30 cellular contexts compared by ENCODE assay signal in the genomic region with DNA sequence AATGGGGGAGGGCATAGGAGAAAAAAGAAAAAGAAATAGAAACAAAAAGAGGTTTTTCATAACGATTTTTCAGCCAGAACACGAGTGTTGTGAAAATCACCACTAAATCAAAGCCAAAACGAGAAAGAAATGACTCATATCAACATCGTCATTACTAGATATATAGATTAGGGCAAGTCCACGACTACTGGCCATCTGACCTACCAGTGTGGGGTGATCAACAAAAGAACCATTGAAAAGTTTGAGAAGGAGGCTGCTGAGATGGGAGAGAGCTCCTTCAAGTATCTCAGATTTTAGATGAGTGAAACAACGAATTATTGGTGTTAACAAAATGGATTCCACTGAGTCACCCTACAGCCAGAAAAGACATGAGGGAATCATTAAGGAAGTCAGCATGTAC. TPM values are rescaled to one million over a fixed set of nuclear protein-coding genes. Genes with fewer than 3 reads are reported as not detected.
"Had no signal": no experiment of that assay in that cellular context is flagged by ENCODE, and none has a peak within 500 bp of the region (broad histone marks: within the 10 kb centered on the region; RNA-seq: fewer than 3 reads in every experiment).

No MANE protein-coding gene starts in this region.

- H3K9me3 ChIP-seq: esophagus muscularis mucosa, gastrocnemius medialis, heart right ventricle, left lung, lower lobe of right lung, mucosa of descending colon had no signal

- H3K27ac Mint-ChIP-seq: mesothelial cell of epicardium; naive B cell; naive thymus-derived CD8-positive, alpha-beta T cell had no signal

- H3K27ac ChIP-seq: coronary artery, dorsolateral prefrontal cortex, esophagus muscularis mucosa, gastrocnemius medialis, heart right ventricle, left lung, lower lobe of right lung had no signal

- FAIRE-seq: endothelial cell of umbilical vein, islet of Langerhans, keratinocyte had no signal

- H3K4me1 ChIP-seq: esophagus muscularis mucosa, gastrocnemius medialis, left lung, lower lobe of right lung had no signal

- ATAC-seq: gastrocnemius medialis; heart right ventricle; left lung; left ventricle myocardium superior; lower lobe of right lung; mucosa of descending colon; naive thymus-derived CD8-positive, alpha-beta T cell had no signal

- H3K9me3 Mint-ChIP-seq: naive thymus-derived CD8-positive, alpha-beta T cell had no signal

- H3K4me3 ChIP-seq: coronary artery, dorsolateral prefrontal cortex, esophagus muscularis mucosa, gastrocnemius medialis, heart right ventricle, left lung, lower lobe of right lung, mucosa of descending colon had no signal

- H3K27me3 ChIP-seq: esophagus muscularis mucosa, gastrocnemius medialis, heart right ventricle, left lung had no signal

- H3K4me3 Mint-ChIP-seq: mesothelial cell of epicardium; naive B cell; naive thymus-derived CD8-positive, alpha-beta T cell had no signal

- DNase-seq: dermis blood vessel endothelial cell; dorsolateral prefrontal cortex; effector CD4-positive, alpha-beta T cell; effector memory CD4-positive, alpha-beta T cell; foreskin fibroblast; foreskin melanocyte; gastrocnemius medialis; glutamatergic neuron; head of caudate nucleus; heart right ventricle; hippocampal formation; left cardiac atrium; left lung; left ventricle myocardium superior; lower lobe of right lung; mesenchymal stem cell; mucosa of descending colon; naive B cell; naive thymus-derived CD8-positive, alpha-beta T cell had no signal

- H3K36me3 ChIP-seq: esophagus muscularis mucosa, gastrocnemius medialis, heart right ventricle, left lung, lower lobe of right lung had no signal

- H3K36me3 Mint-ChIP-seq: naive B cell; naive thymus-derived CD8-positive, alpha-beta T cell had no signal

RNA-seq across cellular contexts. Expression of a gene that starts 33.5 kb away (rescaled TPM):
- total RNA-seq: dermis blood vessel endothelial cell; endothelial cell of umbilical vein; epithelial cell of proximal tubule; glomerular endothelial cell; heart right ventricle; left cardiac atrium; left ventricle myocardium superior; lung microvascular endothelial cell; naive thymus-derived CD8-positive, alpha-beta T cell had no signal
- polyA plus RNA-seq: endothelial cell of umbilical vein; esophagus; fibroblast of lung; heart right ventricle; keratinocyte; naive thymus-derived CD8-positive, alpha-beta T cell had no signal
